8 cellular contexts compared by ENCODE assay signal in genomic region chr15:41774062-41774872, GRCh38. TPM values are rescaled to one million over a fixed set of nuclear protein-coding genes. Genes with fewer than 3 reads are reported as not detected.
DNase-seq lines count a peak whose midpoint lies in the region; ATAC-seq and TF ChIP-seq lines count a peak whose summit lies in the region.

A gene with protein sequence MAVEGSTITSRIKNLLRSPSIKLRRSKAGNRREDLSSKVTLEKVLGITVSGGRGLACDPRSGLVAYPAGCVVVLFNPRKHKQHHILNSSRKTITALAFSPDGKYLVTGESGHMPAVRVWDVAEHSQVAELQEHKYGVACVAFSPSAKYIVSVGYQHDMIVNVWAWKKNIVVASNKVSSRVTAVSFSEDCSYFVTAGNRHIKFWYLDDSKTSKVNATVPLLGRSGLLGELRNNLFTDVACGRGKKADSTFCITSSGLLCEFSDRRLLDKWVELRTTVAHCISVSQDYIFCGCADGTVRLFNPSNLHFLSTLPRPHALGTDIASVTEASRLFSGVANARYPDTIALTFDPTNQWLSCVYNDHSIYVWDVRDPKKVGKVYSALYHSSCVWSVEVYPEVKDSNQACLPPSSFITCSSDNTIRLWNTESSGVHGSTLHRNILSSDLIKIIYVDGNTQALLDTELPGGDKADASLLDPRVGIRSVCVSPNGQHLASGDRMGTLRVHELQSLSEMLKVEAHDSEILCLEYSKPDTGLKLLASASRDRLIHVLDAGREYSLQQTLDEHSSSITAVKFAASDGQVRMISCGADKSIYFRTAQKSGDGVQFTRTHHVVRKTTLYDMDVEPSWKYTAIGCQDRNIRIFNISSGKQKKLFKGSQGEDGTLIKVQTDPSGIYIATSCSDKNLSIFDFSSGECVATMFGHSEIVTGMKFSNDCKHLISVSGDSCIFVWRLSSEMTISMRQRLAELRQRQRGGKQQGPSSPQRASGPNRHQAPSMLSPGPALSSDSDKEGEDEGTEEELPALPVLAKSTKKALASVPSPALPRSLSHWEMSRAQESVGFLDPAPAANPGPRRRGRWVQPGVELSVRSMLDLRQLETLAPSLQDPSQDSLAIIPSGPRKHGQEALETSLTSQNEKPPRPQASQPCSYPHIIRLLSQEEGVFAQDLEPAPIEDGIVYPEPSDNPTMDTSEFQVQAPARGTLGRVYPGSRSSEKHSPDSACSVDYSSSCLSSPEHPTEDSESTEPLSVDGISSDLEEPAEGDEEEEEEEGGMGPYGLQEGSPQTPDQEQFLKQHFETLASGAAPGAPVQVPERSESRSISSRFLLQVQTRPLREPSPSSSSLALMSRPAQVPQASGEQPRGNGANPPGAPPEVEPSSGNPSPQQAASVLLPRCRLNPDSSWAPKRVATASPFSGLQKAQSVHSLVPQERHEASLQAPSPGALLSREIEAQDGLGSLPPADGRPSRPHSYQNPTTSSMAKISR (N-terminal part only) (plus strand): TSS chr15:41774484. CDS start chr15:41775276, 792 bp downstream.

- peak within 1 kb of the TSS; percentile 93 for H3K4me3 ChIP-seq in GM12865 (ENCODE audit: low read depth, low read length)
- H3K4me3 ChIP-seq in thyroid gland (replicated peaks in 1 of 3): peak within 1 kb of the TSS; percentile 15 to 80 (median 74)

- peak within 1 kb of the TSS; percentile 81 for H3K27ac Mint-ChIP-seq in activated naive CD8-positive, alpha-beta T cell
- peak within 1 kb of the TSS; percentile 96 for H3K27ac Mint-ChIP-seq in osteocyte (ENCODE audit: unreplicated experiment)

- peaks cover 57% of the 10 kb centered on the region for H3K4me1 Mint-ChIP-seq in activated naive CD8-positive, alpha-beta T cell (ENCODE audit: low read depth)
- H3K4me1 Mint-ChIP-seq in osteocyte (ENCODE audit: unreplicated experiment): peaks cover 54% of the 10 kb centered on the region

- intact Hi-C loops in head of caudate nucleus (cut with DNase I) (loop anchor here (5.0 kb wide), 1 partner anchor 38 kb away; no protein-coding TSS in a partner anchor), thyroid gland (cut with DNase I) (no loop called here)

- WGBS in thyroid gland, 2 donors: 0% methylated on average over 15 to 49 of the region's 62 CpGs

- H3K27me3 ChIP-seq in thyroid gland: no peaks in the 10 kb centered on the region

- H3K27me3 Mint-ChIP-seq in activated naive CD8-positive, alpha-beta T cell: no peaks in the 10 kb centered on the region
- no peaks in the 10 kb centered on the region for H3K27me3 Mint-ChIP-seq in osteocyte (ENCODE audit: unreplicated experiment)

- TF ChIP-seq CTCF in GM12865 (IDR thresholded peaks at IDR 0.05; ENCODE audit: insufficient read depth, low read depth, low read length, missing control alignments) (peak; percentile 77), osteocyte (IDR thresholded peaks at IDR 0.05) (peak; percentile 77), thyroid gland (IDR thresholded peaks at IDR 0.05) (peak in 5 of 6 experiments; percentile 44 to 59 (median 53))

- H3K36me3 ChIP-seq in thyroid gland: no peaks in the 10 kb centered on the region

- H3K4me1 ChIP-seq in thyroid gland: peaks cover 34 to 52% of the 10 kb centered on the region in 2 donors

- peak; percentile 99 for DNase-seq in GM12865 (ENCODE audit: low read depth)
- peak; percentile 91 for DNase-seq in NCI-H1105 (lab: John Stamatoyannopoulos, UW)
- peak; percentile 95 for DNase-seq in SKM-1 treated with dmso at 0.1 percent for 144 hours (lab: John Stamatoyannopoulos, UW; ENCODE audit: unreplicated experiment)
- DNase-seq in head of caudate nucleus: peak; percentile 93 to 99 (median 98)
- DNase-seq in osteocyte (ENCODE audit: extremely low spot score, unreplicated experiment): peak; percentile 99
- peak; percentile 99 for DNase-seq in thyroid gland

- peak; percentile 84 for ATAC-seq in HG02642 (IDR thresholded peaks at IDR 0.05; ENCODE audit: poor library complexity, unreplicated experiment)

- no peaks in the 10 kb centered on the region for H3K9me3 Mint-ChIP-seq in activated naive CD8-positive, alpha-beta T cell (ENCODE audit: low read depth)
- no peaks in the 10 kb centered on the region for H3K9me3 Mint-ChIP-seq in osteocyte (ENCODE audit: unreplicated experiment)

- no peaks in the 10 kb centered on the region for H3K36me3 Mint-ChIP-seq in activated naive CD8-positive, alpha-beta T cell
- H3K36me3 Mint-ChIP-seq in osteocyte (ENCODE audit: unreplicated experiment): no peaks in the 10 kb centered on the region

- TF ChIP-seq POLR2A in thyroid gland (IDR thresholded peaks at IDR 0.05): peak in 1 of 2 donors; percentile 84

- peak within 1 kb of the TSS; percentile 94 for H3K4me3 Mint-ChIP-seq in activated naive CD8-positive, alpha-beta T cell
- H3K4me3 Mint-ChIP-seq in osteocyte (ENCODE audit: unreplicated experiment): peak within 1 kb of the TSS; percentile 86

- H3K9me3 ChIP-seq in thyroid gland: no peaks in the 10 kb centered on the region

- H3K27ac ChIP-seq in thyroid gland: peak within 1 kb of the TSS; percentile 73 to 86 (median 77)

RNA-seq across cellular contexts. Expression of the gene that starts here (rescaled TPM):
- total RNA-seq in osteocyte: 28.0 and 34.2 TPM in 2 replicates
- 10 to 100 TPM; 25.4 to 40.5 (median 33.6) TPM for total RNA-seq in thyroid gland

Comparison
In these comparisons a context has a peak if more than half of its experiments do, and no peak if none do; other contexts are left out.
1. Peak in every context shown above with its lines: DNase-seq, ATAC-seq, H3K4me3 ChIP-seq and H3K27ac ChIP-seq.